22 cellular contexts compared by ENCODE assay signal in genomic region chr22:39733191-39733590, GRCh38.
"Had no signal": no experiment of that assay in that cellular context is flagged by ENCODE, and none has a peak within 500 bp of the region (broad histone marks: within the 10 kb centered on the region; RNA-seq: fewer than 3 reads in every experiment).

No MANE protein-coding gene starts in this region.

- H3K4me1 ChIP-seq: colonic mucosa, foreskin keratinocyte, gastroesophageal sphincter, heart left ventricle, left lung, lower lobe of right lung had no signal

- H3K27ac Mint-ChIP-seq: dendritic cell treated with granulocyte-macrophage colony-stimulating factor and Interleukin-4, amounts not matched to agents 40 ng/mL and 50 ng/mL, for 4 days; effector memory CD8-positive, alpha-beta T cell; endodermal cell; immature natural killer cell; mesothelial cell of epicardium had no signal

- H3K36me3 ChIP-seq: colonic mucosa, gastroesophageal sphincter, heart left ventricle, left lung, lower lobe of right lung had no signal

- H3K4me3 ChIP-seq: colonic mucosa, gastroesophageal sphincter, heart left ventricle, hepatocyte, left lung, lower lobe of right lung, mucosa of descending colon had no signal

- H3K9me3 Mint-ChIP-seq: dendritic cell treated with granulocyte-macrophage colony-stimulating factor and Interleukin-4, amounts not matched to agents 40 ng/mL and 50 ng/mL, for 4 days; effector memory CD8-positive, alpha-beta T cell; endodermal cell; immature natural killer cell; mesothelial cell of epicardium had no signal

- H3K36me3 Mint-ChIP-seq: immature natural killer cell, mesothelial cell of epicardium, naive B cell had no signal

- H3K4me3 Mint-ChIP-seq: dendritic cell treated with granulocyte-macrophage colony-stimulating factor and Interleukin-4, amounts not matched to agents 40 ng/mL and 50 ng/mL, for 4 days; effector memory CD8-positive, alpha-beta T cell; endodermal cell; immature natural killer cell; mesothelial cell of epicardium; naive B cell had no signal

- ATAC-seq: effector memory CD8-positive, alpha-beta T cell; esophagus mucosa; foreskin keratinocyte; gastroesophageal sphincter; heart left ventricle; left cardiac atrium; left lung; left ventricle myocardium superior; lower lobe of right lung; mucosa of descending colon had no signal

- DNase-seq: colonic mucosa; cortex of kidney; effector CD8-positive, alpha-beta T cell; effector memory CD8-positive, alpha-beta T cell; endodermal cell; foreskin keratinocyte; heart left ventricle; hypothalamus; immature natural killer cell; left cardiac atrium; left lung; left ventricle myocardium superior; lower lobe of right lung; mesenchymal stem cell; mucosa of descending colon; naive B cell had no signal

- H3K9me3 ChIP-seq: colonic mucosa, gastroesophageal sphincter, heart left ventricle, left lung, lower lobe of right lung, mucosa of descending colon had no signal

- H3K4me1 Mint-ChIP-seq: immature natural killer cell, mesothelial cell of epicardium had no signal

- H3K27me3 ChIP-seq: colonic mucosa, hepatocyte had no signal

- H3K27ac ChIP-seq: colonic mucosa, epithelial cell of prostate, foreskin keratinocyte, gastroesophageal sphincter, heart left ventricle, hepatocyte, left lung, lower lobe of right lung had no signal
